Comparison of ENCODE assay signal across 24 cellular contexts in genomic region chr6:163672710-163673109, GRCh38.
DNase-seq lines count a peak whose midpoint lies in the region; ATAC-seq and TF ChIP-seq lines count a peak whose summit lies in the region.
"Had no signal": no experiment of that assay in that cellular context is flagged by ENCODE, and none has a peak within 500 bp of the region (broad histone marks: within the 10 kb centered on the region; RNA-seq: fewer than 3 reads in every experiment).

No MANE protein-coding gene starts in this region.

- TF ChIP-seq POLR2A in erythroblast (IDR thresholded peaks at IDR 0.05; ENCODE audit: low read length), result no peak
- TF ChIP-seq POLR2A in adrenal gland (IDR thresholded peaks at IDR 0.05), result no peak

- H3K27me3 Mint-ChIP-seq in activated B cell treated with CpG ODN at 0.5 μM for 24 hours, result no peaks in the 10 kb centered on the region
- H3K27me3 Mint-ChIP-seq: CD4-positive, CD25-positive, alpha-beta regulatory T cell had no signal

- peaks cover 24 to 42% (median 31%) of the 10 kb centered on the region in 10 experiments for H3K4me1 ChIP-seq in BLaER1 treated with 17β-estradiol and CSF1 and Interleukin-3, amounts not matched to agents 10 nM and 100 nM
- peaks cover 15% of the 10 kb centered on the region for H3K4me1 ChIP-seq in OCI-LY7 (ENCODE audit: insufficient read depth, low read length, poor library complexity, severe bottlenecking)
- no peaks in the 10 kb centered on the region for H3K4me1 ChIP-seq in adrenal gland (replicated peaks in 1 of 2)

- POLR2A ChIA-PET in OCI-LY7 (lab: Charles Lee) (no interaction called here), activated B cell treated with CpG ODN at 0.5 μM for 24 hours (lab: Charles Lee) (no interaction called here)

- DNase-seq in OCI-LY7 (ENCODE audit: low spot score), result no peak
- no peak for DNase-seq in activated B cell treated with CpG ODN at 0.5 μM for 24 hours
- DNase-seq in erythroblast (lab: John Stamatoyannopoulos, UW), result peak; percentile 37 to 41
- DNase-seq in adrenal gland, result no peak
- DNase-seq in NAMALWA (ENCODE audit: low spot score), result no peak
- DNase-seq in GM03348 (ENCODE audit: low spot score), result no peak
- DNase-seq: 8988T; ACHN; BE2C; C1 segment of cervical spinal cord; CD4-positive, alpha-beta memory T cell; CD4-positive, CD25-positive, alpha-beta regulatory T cell; CD8-positive, alpha-beta memory T cell; COR-L47; DMS 273 treated with DMSO at 0.1 percent for 48 hours; DMS153; DMS53; DMS79; DND-41; EL; GDM1 had no signal

- no peaks in the 10 kb centered on the region for H3K36me3 Mint-ChIP-seq in activated B cell treated with CpG ODN at 0.5 μM for 24 hours (ENCODE audit: low read depth)
- H3K36me3 Mint-ChIP-seq: CD4-positive, alpha-beta memory T cell; CD4-positive, CD25-positive, alpha-beta regulatory T cell; CD8-positive, alpha-beta memory T cell had no signal

- H3K9ac ChIP-seq in BLaER1 treated with 17β-estradiol and CSF1 and Interleukin-3, amounts not matched to agents 10 nM and 100 nM, result no peak overlapping the region

- peaks cover 7 to 18% (median 10%) of the 10 kb centered on the region in 11 experiments; a peak in 21 of 22 replicates for H3K9me3 ChIP-seq in BLaER1 treated with 17β-estradiol and CSF1 and Interleukin-3, amounts not matched to agents 10 nM and 100 nM (replicated peaks in 1 of 11)
- H3K9me3 ChIP-seq in OCI-LY7 (ENCODE audit: low read length) (no peaks in the 10 kb centered on the region), adrenal gland (replicated peaks in 1 of 3) (no peaks in the 10 kb centered on the region)
- H3K9me3 ChIP-seq: BE2C had no signal

- 54 to 65% (median 60%) methylated on average over 3 of the region's 3 CpGs for WGBS in adrenal gland, 4 donors

- CTCF ChIA-PET in OCI-LY7 (lab: Charles Lee; ENCODE audit: unreplicated experiment) (no interaction called here), activated B cell treated with CpG ODN at 0.5 μM for 24 hours (lab: Charles Lee) (no interaction called here)

- H3K27ac ChIP-seq in BLaER1 treated with 17β-estradiol and CSF1 and Interleukin-3, amounts not matched to agents 10 nM and 100 nM, result no peak overlapping the region
- no peak overlapping the region for H3K27ac ChIP-seq in OCI-LY7 (ENCODE audit: low read depth, low read length, poor library complexity, severe bottlenecking)
- no peak overlapping the region for H3K27ac ChIP-seq in adrenal gland

- no peaks in the 10 kb centered on the region for H3K9me3 Mint-ChIP-seq in activated B cell treated with CpG ODN at 0.5 μM for 24 hours
- H3K9me3 Mint-ChIP-seq: CD4-positive, alpha-beta memory T cell; CD8-positive, alpha-beta memory T cell had no signal

- H3K9me2 ChIP-seq in OCI-LY7 (ENCODE audit: insufficient read depth, low read length), result no peaks in the 10 kb centered on the region

- H3K4me2 ChIP-seq in BLaER1 treated with 17β-estradiol and CSF1 and Interleukin-3, amounts not matched to agents 10 nM and 100 nM, result peak overlapping the region in 8 of 11 experiments; percentile 18 to 67 (median 43); a peak in 14 of 22 replicates
- H3K4me2 ChIP-seq in OCI-LY7 (ENCODE audit: low read length), result no peak overlapping the region

- H3K4me1 Mint-ChIP-seq in activated B cell treated with CpG ODN at 0.5 μM for 24 hours, result peaks cover 33% of the 10 kb centered on the region

- peak overlapping the region; percentile 18 for H3K27ac Mint-ChIP-seq in activated B cell treated with CpG ODN at 0.5 μM for 24 hours
- H3K27ac Mint-ChIP-seq: CD14-positive monocyte; CD4-positive, alpha-beta memory T cell; CD4-positive, CD25-positive, alpha-beta regulatory T cell; CD8-positive, alpha-beta memory T cell had no signal

- TF ChIP-seq CTCF in OCI-LY7 (conservative IDR thresholded peaks at IDR 0.05; ENCODE audit: low read length), result peak; percentile 23; the same call in 1 of the 2 replicates
- TF ChIP-seq CTCF in activated B cell treated with CpG ODN at 0.5 μM for 24 hours (IDR thresholded peaks at IDR 0.05), result no peak
- TF ChIP-seq CTCF in adrenal gland (IDR thresholded peaks at IDR 0.05), result no peak

- H3K4me3 Mint-ChIP-seq in activated B cell treated with CpG ODN at 0.5 μM for 24 hours, result no peak overlapping the region
- H3K4me3 Mint-ChIP-seq: CD14-positive monocyte; CD4-positive, alpha-beta memory T cell; CD4-positive, CD25-positive, alpha-beta regulatory T cell; CD8-positive, alpha-beta memory T cell had no signal

- H3K79me2 ChIP-seq in OCI-LY7 (ENCODE audit: insufficient read depth, low read depth, low read length), result no peaks in the 10 kb centered on the region

- no peak overlapping the region for H2AFZ ChIP-seq in OCI-LY7 (ENCODE audit: low read length)

- intact Hi-C loops in OCI-LY7 (cut with micrococcal nuclease; ENCODE audit: unreplicated experiment), result no loop called here
- intact Hi-C loops in activated B cell treated with CpG ODN at 0.5 μM for 24 hours (cut with micrococcal nuclease), result no loop called here
- intact Hi-C loops in adrenal gland (cut with DNase I), result no loop called here

- H3K4me3 ChIP-seq in BLaER1 treated with 17β-estradiol and CSF1 and Interleukin-3, amounts not matched to agents 10 nM and 100 nM, result no peak overlapping the region
- H3K4me3 ChIP-seq in OCI-LY7 (ENCODE audit: low read depth, low read length, poor library complexity, severe bottlenecking) (no peak overlapping the region), adrenal gland (no peak overlapping the region)

- H3K27me3 ChIP-seq in BLaER1 treated with 17β-estradiol and CSF1 and Interleukin-3, amounts not matched to agents 10 nM and 100 nM, result no peaks in the 10 kb centered on the region
- no peaks in the 10 kb centered on the region for H3K27me3 ChIP-seq in adrenal gland
- H3K27me3 ChIP-seq: BE2C had no signal

- no peaks in the 10 kb centered on the region for H4K20me1 ChIP-seq in BLaER1 treated with 17β-estradiol and CSF1 and Interleukin-3, amounts not matched to agents 10 nM and 100 nM
- H4K20me1 ChIP-seq in OCI-LY7 (ENCODE audit: insufficient read depth, low read length), result no peaks in the 10 kb centered on the region

- ATAC-seq in activated B cell treated with CpG ODN at 0.5 μM for 24 hours (ENCODE audit: low read depth), result no peak
- ATAC-seq in HG03469 (IDR thresholded peaks at IDR 0.05; ENCODE audit: unreplicated experiment), result no peak

- BruUV-seq in OCI-LY7 (replicated peaks; lab: Mats Ljungman, UMichigan), result no TSS peak

- no peaks in the 10 kb centered on the region for H3K36me3 ChIP-seq in BLaER1 treated with 17β-estradiol and CSF1 and Interleukin-3, amounts not matched to agents 10 nM and 100 nM
- H3K36me3 ChIP-seq in OCI-LY7 (ENCODE audit: insufficient read depth, low read length), result no peaks in the 10 kb centered on the region
- no peaks in the 10 kb centered on the region for H3K36me3 ChIP-seq in adrenal gland (replicated peaks in 1 of 2)
- H3K36me3 ChIP-seq: BE2C had no signal

Comparison
In these comparisons a context has a peak if more than half of its experiments do, and no peak if none do; other contexts are left out.
1. DNase-seq: peak in erythroblast (2 of 2); none in OCI-LY7 (single experiment), activated B cell treated with CpG ODN at 0.5 μM for 24 hours (single experiment), adrenal gland (0 of 7), NAMALWA (single experiment) and GM03348 (single experiment).